In genomic region chr1:15683411-15684039, GRCh38 we compare ENCODE assay signal across 1 cellular context.
TF ChIP-seq lines count a peak whose summit lies in the region.

No MANE protein-coding gene starts in this region.

TF ChIP-seq in H1, 55 proteins besides CTCF, POLR2A, EP300 and RAD21:
- TF ChIP-seq TEAD4 (IDR thresholded peaks at IDR 0.05; ENCODE audit: low read depth, low read length) = no peak
- TF ChIP-seq TAF1 (IDR thresholded peaks at IDR 0.05; ENCODE audit: low read depth, low read length) = no peak
- no peak for TF ChIP-seq RBBP5 (IDR thresholded peaks at IDR 0.05; ENCODE audit: borderline replicate concordance, low read depth, low read length)
